ENCODE assay signal across 2 cellular contexts in genomic region chr9:38388283-38389223, GRCh38.
TF ChIP-seq lines count a peak whose summit lies in the region.

No MANE protein-coding gene starts in this region.

TF ChIP-seq in H1, 55 proteins besides CTCF, POLR2A, EP300 and RAD21:
- TF ChIP-seq TEAD4 (IDR thresholded peaks at IDR 0.05; ENCODE audit: low read depth, low read length) (no peak), CEBPB (IDR thresholded peaks at IDR 0.05; ENCODE audit: low read depth, low read length) (peak; percentile 39; the same call in 1 of the 2 replicates)

TF ChIP-seq in liver, 16 proteins besides CTCF, POLR2A, EP300 and RAD21:
- TF ChIP-seq REST (IDR thresholded peaks at IDR 0.05) = peak; percentile 31
- peak in 1 of 2 donors; percentile 74 for TF ChIP-seq JUND (IDR thresholded peaks at IDR 0.05)
- peak; percentile 41 to 79 for TF ChIP-seq HNF4A (conservative IDR thresholded peaks at IDR 0.05)
- no peak for TF ChIP-seq FOXA2 (IDR thresholded peaks at IDR 0.05)
- no peak for TF ChIP-seq TAF1 (conservative IDR thresholded peaks at IDR 0.05)
- peak; percentile 43 for TF ChIP-seq MAX (IDR thresholded peaks at IDR 0.05)
- TF ChIP-seq RXRA (IDR thresholded peaks at IDR 0.05) = peak in 1 of 2 donors; percentile 74
- no peak for TF ChIP-seq YY1 (IDR thresholded peaks at IDR 0.05)
- TF ChIP-seq ZBTB33 (IDR thresholded peaks at IDR 0.05) = peak; percentile 11
- TF ChIP-seq HNF4G (IDR thresholded peaks at IDR 0.05) = no peak
- TF ChIP-seq EGR1 (IDR thresholded peaks at IDR 0.05; ENCODE audit: low read depth in 2 of 2) = peak in 1 of 2 donors; percentile 7
- peak in 1 of 2 donors; percentile 26 for TF ChIP-seq GABPA (IDR thresholded peaks at IDR 0.05 in 1 of 2, conservative IDR thresholded peaks at IDR 0.05 in 1 of 2)
- no peak for TF ChIP-seq ATF3 (IDR thresholded peaks at IDR 0.05)
